Comparison of ENCODE assay signal across 8 cellular contexts in the genomic region with DNA sequence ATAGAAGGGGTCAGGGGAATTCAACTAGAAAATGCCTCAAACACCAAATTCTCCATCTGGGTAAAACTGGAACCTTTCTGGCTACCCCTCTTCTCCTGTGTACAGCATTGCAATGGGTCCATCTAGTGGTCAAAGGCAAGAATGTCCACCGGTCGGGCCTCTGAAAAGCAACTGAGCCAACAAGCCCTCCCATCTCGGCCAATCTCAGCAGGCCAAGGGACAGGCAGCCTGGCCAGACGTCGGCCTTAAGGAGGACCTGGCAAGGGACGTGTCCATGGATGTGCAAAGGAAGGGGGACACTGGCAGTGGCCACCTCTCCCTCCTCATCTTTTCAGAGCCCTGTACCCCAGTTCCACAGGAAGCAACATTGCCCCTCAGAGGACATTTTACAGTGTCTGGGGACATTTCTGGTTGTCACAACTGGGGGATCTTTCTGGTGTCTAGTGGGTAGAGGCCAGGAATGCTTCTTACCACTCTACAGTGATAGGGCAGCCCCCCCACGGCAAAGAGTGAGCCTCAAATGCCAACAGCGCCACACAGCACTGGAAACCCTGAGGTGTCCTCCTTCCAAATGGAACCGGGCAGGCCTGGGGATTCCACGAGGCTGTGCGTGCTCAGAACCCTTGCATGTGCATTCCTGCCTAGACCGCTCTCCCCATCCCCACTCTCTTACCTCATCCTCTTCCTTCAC.
DNase-seq lines count a peak whose midpoint lies in the region; ATAC-seq and TF ChIP-seq lines count a peak whose summit lies in the region.

No MANE protein-coding gene starts in this region.

- peak; percentile 79 for ATAC-seq in HG02852 (IDR thresholded peaks at IDR 0.05; ENCODE audit: unreplicated experiment)

- TF ChIP-seq CTCF in AG10803 (conservative IDR thresholded peaks at IDR 0.05; ENCODE audit: low read length) (peak; percentile 92), GM12874 (IDR thresholded peaks at IDR 0.05; ENCODE audit: insufficient read depth, low read depth, low read length) (peak; percentile 72), WI38 (IDR thresholded peaks at IDR 0.05; ENCODE audit: low read depth, low read length) (peak; percentile 86)

- H3K4me3 ChIP-seq in AG10803 (ENCODE audit: low read length) (no peak overlapping the region), WI38 (ENCODE audit: low read depth, low read length) (no peak overlapping the region)

- DNase-seq in AG10803 (ENCODE audit: low read depth) (peak; percentile 63), NCI-H2081 (lab: John Stamatoyannopoulos, UW) (peak; percentile 77 to 84), foreskin melanocyte (peak; percentile 57), nucleus accumbens (lab: John Stamatoyannopoulos, UW) (peak in 42 of 56 donors; percentile 5 to 77 (median 32))
- DNase-seq in activated CD4-positive, CD25-positive, alpha-beta regulatory T cell treated with anti-CD3 and anti-CD28 coated beads, Interleukin-2, amount 50 U/mL, for 72 hours = no peak
